Comparison of ENCODE assay signal across 24 cellular contexts in genomic region chr2:95344656-95345055, GRCh38. TPM values are rescaled to one million over a fixed set of nuclear protein-coding genes. Genes with fewer than 3 reads are reported as not detected.
DNase-seq lines count a peak whose midpoint lies in the region; ATAC-seq, FAIRE-seq and TF ChIP-seq lines count a peak whose summit lies in the region.
"Had no signal": no experiment of that assay in that cellular context is flagged by ENCODE, and none has a peak within 500 bp of the region (broad histone marks: within the 10 kb centered on the region; RNA-seq: fewer than 3 reads in every experiment).

No MANE protein-coding gene starts in this region.

- H3K27me3 ChIP-seq in RWPE2 (ENCODE audit: insufficient read depth, poor library complexity, severe bottlenecking) (no peaks in the 10 kb centered on the region), spleen (replicated peaks in 1 of 7) (peaks cover 0 to 90% (median 24%) of the 10 kb centered on the region in 7 donors)
- H3K27me3 ChIP-seq: ascending aorta, right lobe of liver had no signal

- no peak for ATAC-seq in RWPE2 (ENCODE audit: low read depth)

- no peaks in the 10 kb centered on the region for H3K4me1 Mint-ChIP-seq in activated naive CD8-positive, alpha-beta T cell (ENCODE audit: low read depth)
- peaks cover 3% of the 10 kb centered on the region for H3K4me1 Mint-ChIP-seq in activated naive CD8-positive, alpha-beta T cell treated with anti-CD3 and anti-CD28 coated beads for 36 hours

- H3K9me3 ChIP-seq in RWPE2 (ENCODE audit: severe bottlenecking) (no peaks in the 10 kb centered on the region), spleen (no peaks in the 10 kb centered on the region)
- H3K9me3 ChIP-seq: ascending aorta, right lobe of liver, stomach had no signal

- no peak overlapping the region for H3K27ac Mint-ChIP-seq in activated naive CD8-positive, alpha-beta T cell
- no peak overlapping the region for H3K27ac Mint-ChIP-seq in activated naive CD8-positive, alpha-beta T cell treated with anti-CD3 and anti-CD28 coated beads for 36 hours
- H3K27ac Mint-ChIP-seq: activated CD4-positive, alpha-beta memory T cell treated with anti-CD3 and anti-CD28 coated beads, Interleukin-2, amount 10 ng/mL, durations not matched to agents 7 days and 5 days; activated T-helper 2 cell treated with anti-CD3 and anti-CD28 coated beads, Interferon-gamma antibody, Interleukin-2, Interleukin-4, amounts not matched to agents 10 μg/mL and 5 μg/mL and 100 μg/mL, durations not matched to agents 14 hours and 24 hours and 36 hours had no signal

- 80 to 88% (median 87%) methylated on average over 4 of the region's 4 CpGs for WGBS in spleen, 5 donors

- H3K4me3 ChIP-seq in RWPE2 (ENCODE audit: severe bottlenecking) (no peak overlapping the region), spleen (peak overlapping the region in 1 of 8 donors; percentile 79)

- intact Hi-C loops in spleen (cut with DNase I; ENCODE audit: low total_unique reads): no loop called here

- H3K4me3 Mint-ChIP-seq in activated naive CD8-positive, alpha-beta T cell: peak overlapping the region; percentile 80
- H3K4me3 Mint-ChIP-seq in activated naive CD8-positive, alpha-beta T cell treated with anti-CD3 and anti-CD28 coated beads for 36 hours: no peak overlapping the region

- FAIRE-seq in GM12892 (lab: Jason Lieb, UNC): no peak
- FAIRE-seq: GM18507 had no signal

- TF ChIP-seq CTCF in RWPE2 (IDR thresholded peaks at IDR 0.05; ENCODE audit: poor library complexity, severe bottlenecking): no peak
- no peak for TF ChIP-seq CTCF in spleen (IDR thresholded peaks at IDR 0.05 in 8 of 11, conservative IDR thresholded peaks at IDR 0.05 in 3 of 11)

- no peak for TF ChIP-seq POLR2A in spleen (IDR thresholded peaks at IDR 0.05)
- no peak for TF ChIP-seq POLR2A in GM12892 (IDR thresholded peaks at IDR 0.05; ENCODE audit: low read depth, low read length)

- H3K36me3 Mint-ChIP-seq in activated naive CD8-positive, alpha-beta T cell: no peaks in the 10 kb centered on the region
- no peaks in the 10 kb centered on the region for H3K36me3 Mint-ChIP-seq in activated naive CD8-positive, alpha-beta T cell treated with anti-CD3 and anti-CD28 coated beads for 36 hours

- DNase-seq in activated naive CD8-positive, alpha-beta T cell treated with anti-CD3 and anti-CD28 coated beads for 36 hours: no peak
- DNase-seq in RWPE2 (ENCODE audit: low spot score) (peak; percentile 18), inferior parietal cortex (ENCODE audit: extremely low spot score) (peak; percentile 5), spleen (peak; percentile 38), SIG-M5 treated with dmso at 0.1 percent for 504 hours (lab: John Stamatoyannopoulos, UW; ENCODE audit: unreplicated experiment) (no peak), GM12892 (ENCODE audit: insufficient read length) (no peak)
- DNase-seq in effector CD4-positive, alpha-beta T cell: no peak
- DNase-seq: activated CD4-positive, alpha-beta memory T cell treated with anti-CD3 and anti-CD28 coated beads, Interleukin-2, amount 10 ng/mL, durations not matched to agents 7 days and 5 days; COR-L47; cortex of kidney; foreskin melanocyte; HCEC 1CT; NCI-H187; NCI-H446 treated with DMSO at 0.1 percent for 48 hours; RPMI8226; stimulated activated CD4-positive, alpha-beta T cell treated with anti-CD3 and anti-CD28 coated beads, Interleukin-2, amount 100 ng/mL, for 24 hours; SW 1271 had no signal

- H3K36me3 ChIP-seq in RWPE2 (ENCODE audit: low read depth) (no peaks in the 10 kb centered on the region), spleen (no peaks in the 10 kb centered on the region)
- H3K36me3 ChIP-seq: ascending aorta, right lobe of liver, stomach had no signal

- H3K4me1 ChIP-seq in RWPE2 (ENCODE audit: insufficient read depth, poor library complexity, severe bottlenecking) (no peaks in the 10 kb centered on the region), spleen (peaks cover 11 to 28% (median 23%) of the 10 kb centered on the region in 6 donors)

- peaks cover 20% of the 10 kb centered on the region for H3K27me3 Mint-ChIP-seq in activated naive CD8-positive, alpha-beta T cell
- peaks cover 61% of the 10 kb centered on the region for H3K27me3 Mint-ChIP-seq in activated naive CD8-positive, alpha-beta T cell treated with anti-CD3 and anti-CD28 coated beads for 36 hours

- no peaks in the 10 kb centered on the region for H3K9me3 Mint-ChIP-seq in activated naive CD8-positive, alpha-beta T cell (ENCODE audit: low read depth)
- H3K9me3 Mint-ChIP-seq in activated naive CD8-positive, alpha-beta T cell treated with anti-CD3 and anti-CD28 coated beads for 36 hours: no peaks in the 10 kb centered on the region
- H3K9me3 Mint-ChIP-seq: activated CD4-positive, alpha-beta memory T cell treated with anti-CD3 and anti-CD28 coated beads, Interleukin-2, amount 10 ng/mL, durations not matched to agents 7 days and 5 days; activated T-helper 2 cell treated with anti-CD3 and anti-CD28 coated beads, Interferon-gamma antibody, Interleukin-2, Interleukin-4, amounts not matched to agents 10 μg/mL and 5 μg/mL and 100 μg/mL, durations not matched to agents 14 hours and 24 hours and 36 hours had no signal

- H3K27ac ChIP-seq in RWPE2 (ENCODE audit: poor library complexity, severe bottlenecking): no peak overlapping the region
- H3K27ac ChIP-seq in spleen: no peak overlapping the region
- H3K27ac ChIP-seq: HL-60, right lobe of liver had no signal

RNA-seq across cellular contexts. Expression of gene KCNIP3, which starts 47.5 kb away (rescaled TPM):
- total RNA-seq in activated naive CD8-positive, alpha-beta T cell treated with anti-CD3 and anti-CD28 coated beads for 36 hours: not detected
- total RNA-seq in spleen: 1 to 10 TPM; 2.6 to 5.2 (median 4.2) TPM
- polyA plus RNA-seq in spleen: 1 to 10 TPM in 1 of 3 donors, under 1 TPM in 2; 0.59 to 1.8 (median 0.85) TPM
- polyA plus RNA-seq in GM12892 (2012; ENCODE audit: missing spikeins): not detected
- total RNA-seq: activated CD4-positive, alpha-beta memory T cell treated with anti-CD3 and anti-CD28 coated beads, Interleukin-2, amount 10 ng/mL, durations not matched to agents 7 days and 5 days had no signal

RNA-seq across cellular contexts. Expression of gene FAHD2A, which starts 57.9 kb away (rescaled TPM):
- 10 to 100 TPM; 33.2 to 33.6 TPM for total RNA-seq in activated naive CD8-positive, alpha-beta T cell treated with anti-CD3 and anti-CD28 coated beads for 36 hours
- total RNA-seq in spleen: 10 to 100 TPM; 16.3 to 23.7 (median 18.7) TPM
- polyA plus RNA-seq in spleen: 10 to 100 TPM; 10.9 to 17.5 (median 14.0) TPM
- polyA plus RNA-seq in GM12892 (2012; ENCODE audit: missing spikeins): 23.5 TPM

Comparison
In these comparisons a context has a peak if more than half of its experiments do, and no peak if none do; other contexts are left out.
1. DNase-seq: peak in RWPE2 (single experiment), inferior parietal cortex (single experiment) and spleen (single experiment); none in activated naive CD8-positive, alpha-beta T cell treated with anti-CD3 and anti-CD28 coated beads for 36 hours (single experiment), effector CD4-positive, alpha-beta T cell (single experiment), SIG-M5 treated with dmso at 0.1 percent for 504 hours (single experiment) and GM12892 (single experiment).